Comparison of ENCODE assay signal across 12 cellular contexts in genomic region chr18:2967820-2968219, GRCh38. TPM values are rescaled to one million over a fixed set of nuclear protein-coding genes. Genes with fewer than 3 reads are reported as not detected.
DNase-seq lines count a peak whose midpoint lies in the region; ATAC-seq, FAIRE-seq and TF ChIP-seq lines count a peak whose summit lies in the region.
"Had no signal": no experiment of that assay in that cellular context is flagged by ENCODE, and none has a peak within 500 bp of the region (broad histone marks: within the 10 kb centered on the region; RNA-seq: fewer than 3 reads in every experiment).

No MANE protein-coding gene starts in this region.

- H3K4me3 ChIP-seq in pancreas = no peak overlapping the region

- H3K36me3 ChIP-seq in pancreas = no peaks in the 10 kb centered on the region

- H3K27me3 Mint-ChIP-seq in activated CD8-positive, alpha-beta memory T cell treated with anti-CD3 and anti-CD28 coated beads, Interleukin-2, amount 10 ng/mL, durations not matched to agents 7 days and 5 days = no peaks in the 10 kb centered on the region
- H3K27me3 Mint-ChIP-seq in WTC11 (ENCODE audit: low read depth) = no peaks in the 10 kb centered on the region
- H3K27me3 Mint-ChIP-seq in glutamatergic neuron (ENCODE audit: unreplicated experiment) = no peaks in the 10 kb centered on the region
- no peaks in the 10 kb centered on the region for H3K27me3 Mint-ChIP-seq in stimulated activated naive B cell treated with anti-CD40 and anti-IgM and Interleukin-4, amounts not matched to agents 10 μg/mL and 1 μg/mL and 100 μg/mL, for 72 hours

- WGBS in pancreas, 2 donors = 84 to 85% methylated on average over 8 of the region's 8 CpGs

- peak overlapping the region; percentile 98 for H3K27ac Mint-ChIP-seq in activated CD8-positive, alpha-beta memory T cell treated with anti-CD3 and anti-CD28 coated beads, Interleukin-2, amount 10 ng/mL, durations not matched to agents 7 days and 5 days
- H3K27ac Mint-ChIP-seq in WTC11 (peak overlapping the region; percentile 1), glutamatergic neuron (ENCODE audit: unreplicated experiment) (peak overlapping the region; percentile 69)
- peak overlapping the region; percentile 89 for H3K27ac Mint-ChIP-seq in stimulated activated naive B cell treated with anti-CD40 and anti-IgM and Interleukin-4, amounts not matched to agents 10 μg/mL and 1 μg/mL and 100 μg/mL, for 72 hours

- CTCF ChIA-PET in activated CD8-positive, alpha-beta memory T cell treated with anti-CD3 and anti-CD28 coated beads, Interleukin-2, amount 10 ng/mL, durations not matched to agents 7 days and 5 days (lab: Charles Lee) = interaction anchor here (0.6 to 3.3 kb wide), 10 partner anchors 7 to 280 kb away, joined by 3 to 21 read pairs (median 6); partner anchors contain the start of gene MYL12A
- CTCF ChIA-PET in WTC11 (lab: Charles Lee) = interaction anchor here (0.8 to 2.2 kb wide), 8 partner anchors 19 to 278 kb away, joined by 3 to 7 read pairs (median 4); no protein-coding TSS in a partner anchor

- POLR2A ChIA-PET in WTC11 (lab: Charles Lee) = interaction anchor here (0.9 to 1.5 kb wide), 2 partner anchors 9 to 12 kb away, joined by 3 to 4 read pairs; no protein-coding TSS in a partner anchor

- no peaks in the 10 kb centered on the region for H3K27me3 ChIP-seq in pancreas

- no peak for DNase-seq in activated CD8-positive, alpha-beta memory T cell treated with anti-CD3 and anti-CD28 coated beads, Interleukin-2, amount 10 ng/mL, durations not matched to agents 7 days and 5 days
- DNase-seq in activated CD8-positive, alpha-beta memory T cell treated with anti-CD3 and anti-CD28 coated beads, Interleukin-2, amount 50 U/mL, for 4 hours = no peak
- DNase-seq in WTC11 (ENCODE audit: low spot score) = no peak
- DNase-seq in glutamatergic neuron = no peak
- no peak for DNase-seq in stimulated activated naive B cell treated with anti-CD40 and anti-IgM and Interleukin-4, amounts not matched to agents 10 μg/mL and 1 μg/mL and 100 μg/mL, for 72 hours
- DNase-seq in pancreas = no peak
- no peak for DNase-seq in pons (ENCODE audit: low spot score)
- DNase-seq: cerebellar nuclear complex; kidney glomerular epithelial cell; stimulated activated CD4-positive, alpha-beta T cell treated with anti-CD3 and anti-CD28 coated beads, Interleukin-4, amount 100 ng/mL, for 24 hours had no signal

- no peaks in the 10 kb centered on the region for H3K9me3 ChIP-seq in pancreas

- no peaks in the 10 kb centered on the region for H3K9me3 Mint-ChIP-seq in activated CD8-positive, alpha-beta memory T cell treated with anti-CD3 and anti-CD28 coated beads, Interleukin-2, amount 10 ng/mL, durations not matched to agents 7 days and 5 days (ENCODE audit: low read depth)
- H3K9me3 Mint-ChIP-seq in WTC11 (no peaks in the 10 kb centered on the region), glutamatergic neuron (ENCODE audit: unreplicated experiment) (no peaks in the 10 kb centered on the region)
- peaks cover 0 to 1% of the 10 kb centered on the region in 2 donors for H3K9me3 Mint-ChIP-seq in stimulated activated naive B cell treated with anti-CD40 and anti-IgM and Interleukin-4, amounts not matched to agents 10 μg/mL and 1 μg/mL and 100 μg/mL, for 72 hours

- peaks cover 89% of the 10 kb centered on the region for H3K4me1 Mint-ChIP-seq in activated CD8-positive, alpha-beta memory T cell treated with anti-CD3 and anti-CD28 coated beads, Interleukin-2, amount 10 ng/mL, durations not matched to agents 7 days and 5 days
- H3K4me1 Mint-ChIP-seq in WTC11 (peaks cover 33% of the 10 kb centered on the region), glutamatergic neuron (ENCODE audit: low read depth, unreplicated experiment) (peaks cover 17% of the 10 kb centered on the region)
- peaks cover 61 to 70% of the 10 kb centered on the region in 2 donors for H3K4me1 Mint-ChIP-seq in stimulated activated naive B cell treated with anti-CD40 and anti-IgM and Interleukin-4, amounts not matched to agents 10 μg/mL and 1 μg/mL and 100 μg/mL, for 72 hours

- H3K36me3 Mint-ChIP-seq in activated CD8-positive, alpha-beta memory T cell treated with anti-CD3 and anti-CD28 coated beads, Interleukin-2, amount 10 ng/mL, durations not matched to agents 7 days and 5 days = peaks cover 30% of the 10 kb centered on the region
- H3K36me3 Mint-ChIP-seq in WTC11 = no peaks in the 10 kb centered on the region
- no peaks in the 10 kb centered on the region for H3K36me3 Mint-ChIP-seq in glutamatergic neuron (ENCODE audit: unreplicated experiment)
- peaks cover 1 to 5% of the 10 kb centered on the region in 2 donors for H3K36me3 Mint-ChIP-seq in stimulated activated naive B cell treated with anti-CD40 and anti-IgM and Interleukin-4, amounts not matched to agents 10 μg/mL and 1 μg/mL and 100 μg/mL, for 72 hours

- intact Hi-C loops in pancreas (cut with DNase I) = no loop called here

- ATAC-seq in activated CD8-positive, alpha-beta memory T cell treated with anti-CD3 and anti-CD28 coated beads, Interleukin-2, amount 10 ng/mL, durations not matched to agents 7 days and 5 days = no peak
- ATAC-seq in WTC11 = peak; percentile 59
- no peak for ATAC-seq in stimulated activated naive B cell treated with anti-CD40 and anti-IgM and Interleukin-4, amounts not matched to agents 10 μg/mL and 1 μg/mL and 100 μg/mL, for 72 hours (replicated peaks)
- no peak for ATAC-seq in pancreas
- no peak for ATAC-seq in GM21360 (IDR thresholded peaks at IDR 0.05; ENCODE audit: unreplicated experiment)

- no peak for TF ChIP-seq CTCF in WTC11 (IDR thresholded peaks at IDR 0.05)
- TF ChIP-seq CTCF in glutamatergic neuron (IDR thresholded peaks at IDR 0.05; ENCODE audit: partially characterized antibody, unreplicated experiment) = no peak
- no peak for TF ChIP-seq CTCF in pancreas (IDR thresholded peaks at IDR 0.05)

- H3K27ac ChIP-seq in pancreas = no peak overlapping the region
- H3K27ac ChIP-seq: HL-60 had no signal

- FAIRE-seq in pancreas (lab: Jason Lieb, UNC) = no peak

- peaks cover 12 to 29% (median 12%) of the 10 kb centered on the region in 3 donors for H3K4me1 ChIP-seq in pancreas

- H3K4me3 Mint-ChIP-seq in activated CD8-positive, alpha-beta memory T cell treated with anti-CD3 and anti-CD28 coated beads, Interleukin-2, amount 10 ng/mL, durations not matched to agents 7 days and 5 days = peak overlapping the region; percentile 66
- no peak overlapping the region for H3K4me3 Mint-ChIP-seq in WTC11
- H3K4me3 Mint-ChIP-seq in glutamatergic neuron (ENCODE audit: unreplicated experiment) = no peak overlapping the region
- H3K4me3 Mint-ChIP-seq in stimulated activated naive B cell treated with anti-CD40 and anti-IgM and Interleukin-4, amounts not matched to agents 10 μg/mL and 1 μg/mL and 100 μg/mL, for 72 hours = peak overlapping the region in 1 of 2 donors; percentile 5

TF ChIP-seq in WTC11, 78 proteins besides CTCF, POLR2A, EP300 and RAD21:
- TF ChIP-seq GABPB1 (CRISPR knock-in tag; IDR thresholded peaks at IDR 0.05) (no peak), ZSCAN18 (CRISPR knock-in tag; IDR thresholded peaks at IDR 0.05) (0 out of 2 replicates have a peak, but pooled peaks have one; percentile 7)

RNA-seq across cellular contexts. Expression of gene LPIN2, which starts 45.1 kb away (rescaled TPM):
- total RNA-seq in activated CD8-positive, alpha-beta memory T cell treated with anti-CD3 and anti-CD28 coated beads, Interleukin-2, amount 10 ng/mL, durations not matched to agents 7 days and 5 days = 10 to 100 TPM; 77.6 to 78.4 TPM
- 10.4 to 12.2 TPM (median 11.8 TPM) in 3 replicates for total RNA-seq in WTC11 (2021)
- 7.6 TPM for total RNA-seq in glutamatergic neuron (ENCODE audit: unreplicated experiment)
- total RNA-seq in pancreas = 10 to 100 TPM in 5 of 6 donors, 1 to 10 TPM in 1; 9.9 to 23.0 (median 13.7) TPM
- polyA plus RNA-seq in pancreas = 1 to 10 TPM; 5.1 to 8.2 TPM

Comparison
In these comparisons a context has a peak if more than half of its experiments do, and no peak if none do; other contexts are left out.
1. H3K27ac Mint-ChIP-seq: peak in every context shown above with its lines; median percentile 98 in activated CD8-positive, alpha-beta memory T cell treated with anti-CD3 and anti-CD28 coated beads, Interleukin-2, amount 10 ng/mL, durations not matched to agents 7 days and 5 days; 89 in stimulated activated naive B cell treated with anti-CD40 and anti-IgM and Interleukin-4, amounts not matched to agents 10 μg/mL and 1 μg/mL and 100 μg/mL, for 72 hours; 69 in glutamatergic neuron; 1 in WTC11.